Comparison of ENCODE assay signal across 8 cellular contexts in genomic region chr3:4982773-4983738, GRCh38. TPM values are rescaled to one million over a fixed set of nuclear protein-coding genes. Genes with fewer than 3 reads are reported as not detected.
DNase-seq lines count a peak whose midpoint lies in the region; ATAC-seq lines count a peak whose summit lies in the region.

No MANE protein-coding gene starts in this region.

- H3K27ac ChIP-seq in temporal lobe (ENCODE audit: low read depth, low read length): peak overlapping the region; percentile 85

- CTCF ChIA-PET in activated CD4-positive, alpha-beta T cell treated with anti-CD3 and anti-CD28 coated beads for 36 hours (lab: Charles Lee): interaction anchor here (0.6 to 6.9 kb wide), 13 partner anchors 13 to 272 kb away, joined by 3 to 76 read pairs (median 4); no protein-coding TSS in a partner anchor

- no peaks in the 10 kb centered on the region for H3K9me3 Mint-ChIP-seq in activated CD4-positive, alpha-beta T cell treated with anti-CD3 and anti-CD28 coated beads for 36 hours (ENCODE audit: low read depth)
- H3K9me3 Mint-ChIP-seq in activated naive CD8-positive, alpha-beta T cell treated with anti-CD3 and anti-CD28 coated beads, Interleukin-2, amount 50 U/mL, for 24 hours: no peaks in the 10 kb centered on the region

- peak overlapping the region; percentile 93 for H3K4me3 Mint-ChIP-seq in activated CD4-positive, alpha-beta T cell treated with anti-CD3 and anti-CD28 coated beads for 36 hours
- peak overlapping the region; percentile 95 for H3K4me3 Mint-ChIP-seq in activated naive CD8-positive, alpha-beta T cell treated with anti-CD3 and anti-CD28 coated beads, Interleukin-2, amount 50 U/mL, for 24 hours

- POLR2A ChIA-PET in activated CD4-positive, alpha-beta T cell treated with anti-CD3 and anti-CD28 coated beads for 36 hours (lab: Charles Lee): interaction anchor here (0.6 to 2.4 kb wide), 7 partner anchors 39 to 176 kb away, joined by 3 to 16 read pairs (median 4); no protein-coding TSS in a partner anchor

- peak overlapping the region; percentile 89 for H3K27ac Mint-ChIP-seq in activated CD4-positive, alpha-beta T cell treated with anti-CD3 and anti-CD28 coated beads for 36 hours
- peak overlapping the region; percentile 87 for H3K27ac Mint-ChIP-seq in activated naive CD8-positive, alpha-beta T cell treated with anti-CD3 and anti-CD28 coated beads, Interleukin-2, amount 50 U/mL, for 24 hours

- H3K4me1 Mint-ChIP-seq in activated CD4-positive, alpha-beta T cell treated with anti-CD3 and anti-CD28 coated beads for 36 hours: peaks cover 53% of the 10 kb centered on the region
- H3K4me1 Mint-ChIP-seq in activated naive CD8-positive, alpha-beta T cell treated with anti-CD3 and anti-CD28 coated beads, Interleukin-2, amount 50 U/mL, for 24 hours: peaks cover 63% of the 10 kb centered on the region

- no peak for ATAC-seq in activated CD4-positive, alpha-beta T cell treated with anti-CD3 and anti-CD28 coated beads for 36 hours
- ATAC-seq in activated naive CD8-positive, alpha-beta T cell treated with anti-CD3 and anti-CD28 coated beads, Interleukin-2, amount 50 U/mL, for 24 hours: no peak

- DNase-seq in activated CD4-positive, alpha-beta T cell treated with anti-CD3 and anti-CD28 coated beads for 36 hours: no peak
- no peak for DNase-seq in activated CD4-positive, alpha-beta T cell treated with anti-CD3 and anti-CD28 coated beads for 4 hours
- no peak for DNase-seq in activated naive CD8-positive, alpha-beta T cell treated with anti-CD3 and anti-CD28 coated beads, Interleukin-2, amount 50 U/mL, for 24 hours
- DNase-seq in kidney tubule cell (ENCODE audit: low spot score): peak; percentile 62
- no peak for DNase-seq in NCI-H2107 (lab: John Stamatoyannopoulos, UW)
- no peak for DNase-seq in NCI-H2081 (lab: John Stamatoyannopoulos, UW)
- DNase-seq in SIG-M5 (lab: John Stamatoyannopoulos, UW): no peak

- peaks cover 67% of the 10 kb centered on the region for H3K36me3 Mint-ChIP-seq in activated CD4-positive, alpha-beta T cell treated with anti-CD3 and anti-CD28 coated beads for 36 hours (ENCODE audit: low read depth)
- H3K36me3 Mint-ChIP-seq in activated naive CD8-positive, alpha-beta T cell treated with anti-CD3 and anti-CD28 coated beads, Interleukin-2, amount 50 U/mL, for 24 hours (ENCODE audit: low read depth): peaks cover 66% of the 10 kb centered on the region

- no peaks in the 10 kb centered on the region for H3K27me3 Mint-ChIP-seq in activated CD4-positive, alpha-beta T cell treated with anti-CD3 and anti-CD28 coated beads for 36 hours
- no peaks in the 10 kb centered on the region for H3K27me3 Mint-ChIP-seq in activated naive CD8-positive, alpha-beta T cell treated with anti-CD3 and anti-CD28 coated beads, Interleukin-2, amount 50 U/mL, for 24 hours

- intact Hi-C loops in activated CD4-positive, alpha-beta T cell treated with anti-CD3 and anti-CD28 coated beads for 36 hours (cut with DNase I, micrococcal nuclease): no loop called here

RNA-seq across cellular contexts. Expression of gene BHLHE40, which starts 3.8 kb away (rescaled TPM):
- 100 to 1,000 TPM; 258 to 273 TPM for total RNA-seq in activated CD4-positive, alpha-beta T cell treated with anti-CD3 and anti-CD28 coated beads for 36 hours
- total RNA-seq in temporal lobe: 5.9 TPM

Comparison
In these comparisons a context has a peak if more than half of its experiments do, and no peak if none do; other contexts are left out.
1. RNA of gene BHLHE40, which starts 3.8 kb away (total RNA-seq): 258 to 273 TPM in activated CD4-positive, alpha-beta T cell treated with anti-CD3 and anti-CD28 coated beads for 36 hours; 5.9 TPM in temporal lobe (single experiment); every median in the first group is over 10 times any median in the second.